In genomic region chr5:337565-338130, GRCh38 we compare ENCODE assay signal across 9 cellular contexts. TPM values are rescaled to one million over a fixed set of nuclear protein-coding genes. Genes with fewer than 3 reads are reported as not detected.
A peak's percentile ranks its signal among the peaks of the same experiment; 100 is the strongest.
DNase-seq lines count a peak whose midpoint lies in the region; ATAC-seq and TF ChIP-seq lines count a peak whose summit lies in the region.
"Had no signal": no experiment of that assay in that cellular context is flagged by ENCODE, and none has a peak within 500 bp of the region (broad histone marks: within the 10 kb centered on the region; RNA-seq: fewer than 3 reads in every experiment).

No MANE protein-coding gene starts in this region.

- H3K4me3 ChIP-seq in AG09309 (ENCODE audit: control insufficient read depth, low read depth, low read length) (no peak overlapping the region), H7 (ENCODE audit: insufficient read depth, low read depth, low read length) (no peak overlapping the region), kidney epithelial cell (ENCODE audit: low read depth, low read length) (no peak overlapping the region)

- no peaks in the 10 kb centered on the region for H3K36me3 Mint-ChIP-seq in naive thymus-derived CD8-positive, alpha-beta T cell
- peaks cover 5% of the 10 kb centered on the region for H3K36me3 Mint-ChIP-seq in activated naive CD8-positive, alpha-beta T cell treated with anti-CD3 and anti-CD28 coated beads, Interleukin-2, amount 50 U/mL, for 24 hours (ENCODE audit: low read depth)

- peak; percentile 38 for TF ChIP-seq CTCF in AG09309 (IDR thresholded peaks at IDR 0.05; ENCODE audit: control insufficient read depth, insufficient read depth, low read depth, low read length, missing control alignments)
- peak; percentile 30; the same call in 1 of the 2 replicates for TF ChIP-seq CTCF in VCaP (conservative IDR thresholded peaks at IDR 0.05)
- TF ChIP-seq CTCF in kidney epithelial cell (IDR thresholded peaks at IDR 0.05; ENCODE audit: insufficient read depth, low read length, poor library complexity, severe bottlenecking): peak; percentile 57

- H3K27me3 ChIP-seq in H7 (ENCODE audit: control insufficient read depth, insufficient read depth, low read length): peaks cover 2% of the 10 kb centered on the region
- H3K27me3 ChIP-seq in kidney epithelial cell (ENCODE audit: control insufficient read depth, insufficient read depth, low read length): no peaks in the 10 kb centered on the region

- H3K36me3 ChIP-seq in H7 (replicated peaks; ENCODE audit: control insufficient read depth, insufficient read depth, low read length): no peaks in the 10 kb centered on the region
- no peaks in the 10 kb centered on the region for H3K36me3 ChIP-seq in kidney epithelial cell (ENCODE audit: control insufficient read depth, insufficient read depth, low read length)

- DNase-seq in AG09309 (ENCODE audit: low read depth) (no peak), H7 (peak; percentile 85), kidney epithelial cell (ENCODE audit: low read depth) (no peak), ecto neural progenitor cell (ENCODE audit: low spot score) (no peak)
- no peak for DNase-seq in naive thymus-derived CD8-positive, alpha-beta T cell
- DNase-seq in activated CD4-positive, CD25-positive, alpha-beta regulatory T cell (lab: John Stamatoyannopoulos, UW): no peak
- DNase-seq in activated naive CD8-positive, alpha-beta T cell treated with anti-CD3 and anti-CD28 coated beads, Interleukin-2, amount 50 U/mL, for 24 hours: no peak
- DNase-seq: RPMI8226 had no signal

- H3K4me3 Mint-ChIP-seq in naive thymus-derived CD8-positive, alpha-beta T cell: no peak overlapping the region
- H3K4me3 Mint-ChIP-seq in activated naive CD8-positive, alpha-beta T cell treated with anti-CD3 and anti-CD28 coated beads, Interleukin-2, amount 50 U/mL, for 24 hours: no peak overlapping the region

- peaks cover 0 to 15% (median 4%) of the 10 kb centered on the region in 5 donors for H3K27me3 Mint-ChIP-seq in naive thymus-derived CD8-positive, alpha-beta T cell
- H3K27me3 Mint-ChIP-seq in activated naive CD8-positive, alpha-beta T cell treated with anti-CD3 and anti-CD28 coated beads, Interleukin-2, amount 50 U/mL, for 24 hours: peaks cover under 1% of the 10 kb centered on the region

- H3K27ac ChIP-seq in VCaP: no peak overlapping the region

- no peaks in the 10 kb centered on the region for H3K9me3 Mint-ChIP-seq in naive thymus-derived CD8-positive, alpha-beta T cell
- H3K9me3 Mint-ChIP-seq in activated naive CD8-positive, alpha-beta T cell treated with anti-CD3 and anti-CD28 coated beads, Interleukin-2, amount 50 U/mL, for 24 hours: no peaks in the 10 kb centered on the region

- no peak overlapping the region for H3K27ac Mint-ChIP-seq in naive thymus-derived CD8-positive, alpha-beta T cell
- no peak overlapping the region for H3K27ac Mint-ChIP-seq in activated naive CD8-positive, alpha-beta T cell treated with anti-CD3 and anti-CD28 coated beads, Interleukin-2, amount 50 U/mL, for 24 hours

- POLR2A ChIA-PET in naive thymus-derived CD8-positive, alpha-beta T cell (lab: Charles Lee): no interaction called here

- peaks cover 0 to 7% (median 3%) of the 10 kb centered on the region in 4 donors for H3K4me1 Mint-ChIP-seq in naive thymus-derived CD8-positive, alpha-beta T cell
- H3K4me1 Mint-ChIP-seq in activated naive CD8-positive, alpha-beta T cell treated with anti-CD3 and anti-CD28 coated beads, Interleukin-2, amount 50 U/mL, for 24 hours: peaks cover 30% of the 10 kb centered on the region

- ATAC-seq in naive thymus-derived CD8-positive, alpha-beta T cell: no peak
- no peak for ATAC-seq in activated naive CD8-positive, alpha-beta T cell treated with anti-CD3 and anti-CD28 coated beads, Interleukin-2, amount 50 U/mL, for 24 hours

RNA-seq across cellular contexts. Expression of gene AHRR, which starts 16.1 kb away (rescaled TPM):
- total RNA-seq in H7 (2014; rRNA removed; shearing (Covaris generic)): 0.74 and 1.4 TPM in 2 replicates
- total RNA-seq in kidney epithelial cell: 2.6 and 4.9 TPM in 2 replicates
- 1 to 10 TPM; 5.8 to 7.6 TPM for total RNA-seq in naive thymus-derived CD8-positive, alpha-beta T cell
- polyA plus RNA-seq in naive thymus-derived CD8-positive, alpha-beta T cell: under 1 TPM in 2 of 3 donors, not detected in 1; 0.11 to 0.23 TPM
